ENCODE assay signal across 8 cellular contexts in the genomic region with DNA sequence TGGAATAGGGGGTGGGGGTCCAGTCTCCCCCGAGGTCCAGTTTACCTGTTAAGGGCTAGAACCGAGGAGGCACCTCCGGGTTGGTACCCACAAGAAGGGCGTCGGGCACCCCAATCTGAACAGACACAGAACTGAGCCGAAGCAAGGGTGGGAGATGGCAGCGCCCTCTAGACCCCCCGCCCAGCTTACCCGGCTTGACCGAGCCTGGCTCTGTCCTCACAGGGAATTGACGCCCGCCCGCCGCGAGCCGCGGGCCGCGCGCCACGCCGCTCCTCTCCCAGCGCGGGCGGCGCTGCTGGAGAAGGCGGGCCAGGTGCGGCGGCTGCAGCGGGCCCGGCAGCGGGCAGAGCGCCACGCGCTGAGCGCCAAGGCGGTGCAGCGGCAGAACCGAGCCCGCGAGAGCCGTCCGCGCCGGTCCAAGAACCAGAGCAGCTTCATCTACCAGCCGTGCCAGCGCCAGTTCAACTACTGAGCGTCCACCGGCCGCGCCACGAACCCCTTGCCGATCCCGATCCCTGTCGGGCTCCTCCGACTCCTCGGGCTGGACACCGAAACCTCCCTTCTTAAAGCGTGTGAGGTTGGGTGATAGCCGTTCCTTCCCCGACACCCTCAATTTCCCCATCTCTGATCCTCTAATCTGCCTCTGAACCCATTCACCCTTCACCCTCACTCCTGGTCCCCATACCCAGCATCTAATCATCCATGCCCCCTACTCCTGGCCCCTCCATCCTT. TPM values are rescaled to one million over a fixed set of nuclear protein-coding genes. Genes with fewer than 3 reads are reported as not detected.
A peak's percentile ranks its signal among the peaks of the same experiment; 100 is the strongest.
DNase-seq lines count a peak whose midpoint lies in the region; ATAC-seq and TF ChIP-seq lines count a peak whose summit lies in the region.

No MANE protein-coding gene starts in this region.

- H3K36me3 ChIP-seq in HUES6 (ENCODE audit: control insufficient read depth, insufficient read depth, low read length), result no peaks in the 10 kb centered on the region; the same call in 1 of the 2 replicates
- no peaks in the 10 kb centered on the region for H3K36me3 ChIP-seq in SJCRH30
- H3K36me3 ChIP-seq in left lung, result peaks cover 0 to 24% of the 10 kb centered on the region in 2 donors

- H3K4me1 ChIP-seq in HUES6 (ENCODE audit: control insufficient read depth, insufficient read depth, low read length) (peaks cover 4% of the 10 kb centered on the region; the same call in 1 of the 2 replicates), SJCRH30 (peaks cover 29% of the 10 kb centered on the region), left lung (peaks cover 7 to 47% of the 10 kb centered on the region in 2 donors)

- no peak overlapping the region for H3K27ac ChIP-seq in HUES6 (ENCODE audit: low read depth, low read length)
- H3K27ac ChIP-seq in SJCRH30, result peak overlapping the region; percentile 28; the same call in 1 of the 2 replicates
- peak overlapping the region; percentile 70 for H3K27ac ChIP-seq in cingulate gyrus (ENCODE audit: low read depth, low read length)
- peak overlapping the region; percentile 76 to 89 for H3K27ac ChIP-seq in left lung

- ATAC-seq in GM21367 (IDR thresholded peaks at IDR 0.05; ENCODE audit: unreplicated experiment) (peak; percentile 27), left lung (peak; percentile 77)

- intact Hi-C loops in left lung (cut with DNase I), result loop anchor here in 1 of 2 donors (10.0 kb wide), 1 partner anchor 175 kb away; no protein-coding TSS in a partner anchor

- H3K9me3 ChIP-seq in HUES6 (ENCODE audit: control insufficient read depth, insufficient read depth, low read depth, low read length) (no peaks in the 10 kb centered on the region), SJCRH30 (replicated peaks) (no peaks in the 10 kb centered on the region), left lung (no peaks in the 10 kb centered on the region)

- no peak for TF ChIP-seq CTCF in left lung (IDR thresholded peaks at IDR 0.05)

- DNase-seq in DMS79 treated with DMSO at 0.1 percent for 48 hours (lab: John Stamatoyannopoulos, UW) (peak; percentile 68), DMS79 (lab: John Stamatoyannopoulos, UW) (no peak), SJCRH30 (peak; percentile 40 to 57), left lung (peak; percentile 76 to 88)
- peak; percentile 21 to 45 for DNase-seq in stimulated activated CD8-positive, alpha-beta memory T cell treated with anti-CD3 and anti-CD28 coated beads, Interleukin-15, amount 100 ng/mL, for 48 hours (ENCODE audit: low read depth in 2 of 2)

- H3K4me3 ChIP-seq in HUES6 (ENCODE audit: low read depth, low read length), result peak overlapping the region; percentile 95
- peak overlapping the region; percentile 51 for H3K4me3 ChIP-seq in SJCRH30
- peak overlapping the region; percentile 78 to 87 for H3K4me3 ChIP-seq in left lung

- peaks cover 35% of the 10 kb centered on the region for H3K27me3 ChIP-seq in HUES6 (ENCODE audit: control insufficient read depth, insufficient read depth, low read length)
- no peaks in the 10 kb centered on the region for H3K27me3 ChIP-seq in SJCRH30
- peaks cover 0 to 4% of the 10 kb centered on the region in 2 donors for H3K27me3 ChIP-seq in left lung

- peak overlapping the region; percentile 50 for H3K9ac ChIP-seq in HUES6 (ENCODE audit: low read length)

RNA-seq across cellular contexts. Expression of gene TP53INP2, which starts 5.9 kb away (rescaled TPM):
- total RNA-seq in SJCRH30 (2014; rRNA removed; shearing (Covaris generic)), result 4.9 and 5.8 TPM in 2 replicates
- 10 to 100 TPM; 13.2 to 41.5 TPM for total RNA-seq in left lung

RNA-seq across cellular contexts. Expression of gene PIGU, which starts 33.1 kb away (rescaled TPM):
- 48.2 and 50.5 TPM in 2 replicates for total RNA-seq in SJCRH30 (2014; rRNA removed; shearing (Covaris generic))
- total RNA-seq in left lung, result 10 to 100 TPM; 17.0 to 18.9 TPM
